ENCODE assay signal across 17 cellular contexts in the genomic region with DNA sequence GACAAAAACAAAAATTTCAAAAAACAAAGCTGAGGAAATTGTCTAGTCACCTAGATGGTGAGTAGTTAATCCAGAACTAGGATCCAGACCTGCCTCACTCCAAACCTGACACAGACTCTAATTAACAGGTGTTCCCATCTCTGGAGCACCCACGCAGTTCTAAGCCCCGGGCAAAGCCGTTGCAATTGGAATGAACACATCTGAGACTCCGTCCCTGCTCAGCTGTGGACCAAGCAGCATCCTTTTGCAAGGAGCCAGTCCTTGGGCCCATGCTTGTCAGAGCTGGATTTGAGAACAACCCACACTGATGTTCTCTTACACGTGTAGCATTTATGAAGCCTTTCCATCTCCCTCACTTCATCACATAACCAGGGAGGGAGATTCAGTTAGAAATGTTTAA. TPM values are rescaled to one million over a fixed set of nuclear protein-coding genes. Genes with fewer than 3 reads are reported as not detected.
DNase-seq lines count a peak whose midpoint lies in the region; ATAC-seq and TF ChIP-seq lines count a peak whose summit lies in the region.
"Had no signal": no experiment of that assay in that cellular context is flagged by ENCODE, and none has a peak within 500 bp of the region (broad histone marks: within the 10 kb centered on the region; RNA-seq: fewer than 3 reads in every experiment).

No MANE protein-coding gene starts in this region.

- no peaks in the 10 kb centered on the region for H3F3A ChIP-seq in GM23338 (replicated peaks; ENCODE audit: low read depth)

- H3K79me2 ChIP-seq in GM23338 (replicated peaks; ENCODE audit: insufficient read depth) = no peaks in the 10 kb centered on the region

- H3K9me2 ChIP-seq in GM23338 (ENCODE audit: insufficient read depth) = no peaks in the 10 kb centered on the region; the same call in 1 of the 2 replicates

- H3K27ac Mint-ChIP-seq in GM23338 = 0 out of 2 replicates have a peak overlapping the region, but pooled peaks have one; percentile 31
- H3K27ac Mint-ChIP-seq: activated CD4-positive, alpha-beta T cell treated with anti-CD3 and anti-CD28 coated beads, Interleukin-2, amount 10 ng/mL, durations not matched to agents 7 days and 5 days; activated naive CD8-positive, alpha-beta T cell treated with anti-CD3 and anti-CD28 coated beads, Interleukin-2, amount 10 ng/mL, durations not matched to agents 7 days and 5 days; activated T-cell treated with anti-CD3 and anti-CD28 coated beads, Interleukin-2, amount 50 U/mL, for 24 hours; CD14-positive monocyte had no signal

- H3K4me2 ChIP-seq in GM23338 = no peak overlapping the region

- H3K4me3 ChIP-seq in GM23338 = no peak overlapping the region
- H3K4me3 ChIP-seq in ascending aorta = no peak overlapping the region
- no peak overlapping the region for H3K4me3 ChIP-seq in mucosa of rectum (ENCODE audit: low read length in 2 of 2)
- no peak overlapping the region for H3K4me3 ChIP-seq in subcutaneous abdominal adipose tissue (ENCODE audit: low read depth in 1 of 5, low read length in 5 of 5)
- H3K4me3 ChIP-seq: spleen had no signal

- H3K27me3 ChIP-seq in GM23338 (ENCODE audit: insufficient read depth) (no peaks in the 10 kb centered on the region), ascending aorta (no peaks in the 10 kb centered on the region), mucosa of rectum (ENCODE audit: control insufficient read depth in 2 of 2, insufficient read depth in 2 of 2, low read length in 2 of 2) (no peaks in the 10 kb centered on the region), subcutaneous abdominal adipose tissue (ENCODE audit: control insufficient read depth in 5 of 5, insufficient read depth in 4 of 5, low read length in 5 of 5) (no peaks in the 10 kb centered on the region)
- H3K27me3 ChIP-seq: spleen had no signal

- no peaks in the 10 kb centered on the region for H3K36me3 Mint-ChIP-seq in GM23338 (ENCODE audit: low read depth)
- H3K36me3 Mint-ChIP-seq: activated naive CD8-positive, alpha-beta T cell treated with anti-CD3 and anti-CD28 coated beads, Interleukin-2, amount 10 ng/mL, durations not matched to agents 7 days and 5 days; CD14-positive monocyte had no signal

- H3K9me3 ChIP-seq in ascending aorta (no peaks in the 10 kb centered on the region), mucosa of rectum (ENCODE audit: control insufficient read depth in 2 of 2, low read length in 2 of 2) (no peaks in the 10 kb centered on the region), subcutaneous abdominal adipose tissue (ENCODE audit: control insufficient read depth in 5 of 5, low read length in 5 of 5) (no peaks in the 10 kb centered on the region)
- H3K9me3 ChIP-seq: spleen had no signal

- DNase-seq in GM23338 (ENCODE audit: low spot score) (no peak), ascending aorta (ENCODE audit: low spot score in 2 of 2) (no peak), NCI-H345 (lab: John Stamatoyannopoulos, UW) (no peak), iPS-NIHi11 (ENCODE audit: low spot score) (no peak)
- DNase-seq: activated CD4-positive, alpha-beta T cell treated with anti-CD3 and anti-CD28 coated beads, Interleukin-2, amount 10 ng/mL, durations not matched to agents 7 days and 5 days; activated gamma-delta T cell; activated naive CD8-positive, alpha-beta T cell treated with anti-CD3 and anti-CD28 coated beads, Interleukin-2, amount 10 ng/mL, durations not matched to agents 7 days and 5 days; activated T-cell treated with anti-CD3 and anti-CD28 coated beads, Interleukin-2, amount 50 U/mL, for 24 hours; kidney glomerular epithelial cell; spleen; T-helper 9 cell had no signal

- intact Hi-C loops in ascending aorta (cut with DNase I) = loop anchor here (5.0 kb wide), 1 partner anchor 114 kb away; no protein-coding TSS in a partner anchor

- H3K27ac ChIP-seq in GM23338 (ENCODE audit: low read depth) = no peak overlapping the region
- peak overlapping the region; percentile 60 to 79 for H3K27ac ChIP-seq in ascending aorta
- H3K27ac ChIP-seq in mucosa of rectum (ENCODE audit: low read depth in 2 of 2, low read length in 2 of 2) = peak overlapping the region; percentile 52 to 54
- peak overlapping the region; percentile 80 for H3K27ac ChIP-seq in subcutaneous abdominal adipose tissue (ENCODE audit: low read depth, low read length)

- no peaks in the 10 kb centered on the region; the same call in 1 of the 2 replicates for H3K36me3 ChIP-seq in GM23338 (ENCODE audit: insufficient read depth)
- H3K36me3 ChIP-seq in ascending aorta = peaks cover 52 to 91% of the 10 kb centered on the region in 2 donors
- peaks cover 0 to 2% of the 10 kb centered on the region in 2 donors for H3K36me3 ChIP-seq in mucosa of rectum (ENCODE audit: control insufficient read depth in 2 of 2, insufficient read depth in 2 of 2, low read length in 2 of 2)
- peaks cover 0 to 48% (median 40%) of the 10 kb centered on the region in 5 donors for H3K36me3 ChIP-seq in subcutaneous abdominal adipose tissue (ENCODE audit: control insufficient read depth in 5 of 5, insufficient read depth in 5 of 5, low read length in 5 of 5)

- no peak overlapping the region for H3K9ac ChIP-seq in mucosa of rectum (ENCODE audit: low read depth in 1 of 2, low read length in 2 of 2)
- no peak overlapping the region for H3K9ac ChIP-seq in subcutaneous abdominal adipose tissue (ENCODE audit: low read length in 5 of 5)

- H4K20me1 ChIP-seq in GM23338 (replicated peaks; ENCODE audit: insufficient read depth) = no peaks in the 10 kb centered on the region

- no peaks in the 10 kb centered on the region for H3K9me3 Mint-ChIP-seq in GM23338
- H3K9me3 Mint-ChIP-seq: activated CD4-positive, alpha-beta T cell treated with anti-CD3 and anti-CD28 coated beads, Interleukin-2, amount 10 ng/mL, durations not matched to agents 7 days and 5 days; activated naive CD8-positive, alpha-beta T cell treated with anti-CD3 and anti-CD28 coated beads, Interleukin-2, amount 10 ng/mL, durations not matched to agents 7 days and 5 days; activated T-cell treated with anti-CD3 and anti-CD28 coated beads, Interleukin-2, amount 50 U/mL, for 24 hours; central memory CD8-positive, alpha-beta T cell had no signal

- no peak overlapping the region for H3K4me3 Mint-ChIP-seq in GM23338
- H3K4me3 Mint-ChIP-seq: activated CD4-positive, alpha-beta T cell treated with anti-CD3 and anti-CD28 coated beads, Interleukin-2, amount 10 ng/mL, durations not matched to agents 7 days and 5 days; activated naive CD8-positive, alpha-beta T cell treated with anti-CD3 and anti-CD28 coated beads, Interleukin-2, amount 10 ng/mL, durations not matched to agents 7 days and 5 days; activated T-cell treated with anti-CD3 and anti-CD28 coated beads, Interleukin-2, amount 50 U/mL, for 24 hours; CD14-positive monocyte; central memory CD8-positive, alpha-beta T cell had no signal

- no peak overlapping the region for H2AFZ ChIP-seq in GM23338

- TF ChIP-seq CTCF in GM23338 (conservative IDR thresholded peaks at IDR 0.05; ENCODE audit: low read depth in 2 of 2) (no peak), ascending aorta (IDR thresholded peaks at IDR 0.05) (no peak)

- H3K27me3 Mint-ChIP-seq in GM23338 (ENCODE audit: insufficient read depth, low read depth, poor library complexity) = peaks cover 7% of the 10 kb centered on the region
- H3K27me3 Mint-ChIP-seq: activated CD4-positive, alpha-beta T cell treated with anti-CD3 and anti-CD28 coated beads, Interleukin-2, amount 10 ng/mL, durations not matched to agents 7 days and 5 days; activated naive CD8-positive, alpha-beta T cell treated with anti-CD3 and anti-CD28 coated beads, Interleukin-2, amount 10 ng/mL, durations not matched to agents 7 days and 5 days; activated T-cell treated with anti-CD3 and anti-CD28 coated beads, Interleukin-2, amount 50 U/mL, for 24 hours; central memory CD8-positive, alpha-beta T cell had no signal

- ATAC-seq in GM23338 (no peak), HG02852 (IDR thresholded peaks at IDR 0.05; ENCODE audit: unreplicated experiment) (no peak), GM18517 (IDR thresholded peaks at IDR 0.05; ENCODE audit: unreplicated experiment) (no peak)

- H3K4me1 Mint-ChIP-seq in GM23338 = peaks cover 16% of the 10 kb centered on the region
- H3K4me1 Mint-ChIP-seq: activated CD4-positive, alpha-beta T cell treated with anti-CD3 and anti-CD28 coated beads, Interleukin-2, amount 10 ng/mL, durations not matched to agents 7 days and 5 days; activated naive CD8-positive, alpha-beta T cell treated with anti-CD3 and anti-CD28 coated beads, Interleukin-2, amount 10 ng/mL, durations not matched to agents 7 days and 5 days; CD14-positive monocyte; central memory CD8-positive, alpha-beta T cell had no signal

- peaks cover 5% of the 10 kb centered on the region; the same call in 1 of the 2 replicates for H3K4me1 ChIP-seq in GM23338 (ENCODE audit: insufficient read depth)
- H3K4me1 ChIP-seq in ascending aorta = peaks cover 44 to 88% of the 10 kb centered on the region in 2 donors
- H3K4me1 ChIP-seq in mucosa of rectum (ENCODE audit: control insufficient read depth in 2 of 2, insufficient read depth in 2 of 2, low read length in 2 of 2) = peaks cover 0 to 3% of the 10 kb centered on the region in 2 donors
- H3K4me1 ChIP-seq in subcutaneous abdominal adipose tissue (ENCODE audit: control insufficient read depth in 5 of 5, insufficient read depth in 5 of 5, low read length in 5 of 5) = peaks cover 22 to 92% (median 85%) of the 10 kb centered on the region in 5 donors

TF ChIP-seq in GM23338, 12 proteins besides CTCF, POLR2A, EP300 and RAD21 (continues in another document):
- no peak for TF ChIP-seq NANOG (IDR thresholded peaks at IDR 0.05; ENCODE audit: borderline replicate concordance)
- no peak for TF ChIP-seq JUNB (IDR thresholded peaks at IDR 0.05; ENCODE audit: unreplicated experiment)
- TF ChIP-seq ZNF114 (CRISPR knock-in tag; IDR thresholded peaks at IDR 0.05) = no peak
- TF ChIP-seq EZH2phosphoT487 (IDR thresholded peaks at IDR 0.05; ENCODE audit: unreplicated experiment) = no peak
- TF ChIP-seq POLR2AphosphoS5 (IDR thresholded peaks at IDR 0.05; ENCODE audit: low read depth) = no peak

RNA-seq across cellular contexts. Expression of a gene that starts 54.8 kb away (rescaled TPM):
- 23.5 and 35.3 TPM in 2 replicates for total RNA-seq in GM23338 (2014; rRNA removed; shearing (Covaris generic))
- 21.4 and 21.8 TPM in 2 replicates for polyA plus RNA-seq in GM23338 (2016; fragmentation: Nextera tagmentation; extraction: Ambion mirVana)
- total RNA-seq in ascending aorta = 634 TPM

Comparison
In these comparisons a context has a peak if more than half of its experiments do, and no peak if none do; other contexts are left out.
1. RNA of a gene that starts 54.8 kb away (total RNA-seq): 634 TPM in ascending aorta (single experiment); 23.5 to 35.3 TPM in GM23338; every median in the first group is over 10 times any median in the second.